1 cellular context compared by ENCODE assay signal in genomic region chr17:55295411-55296170, GRCh38.
TF ChIP-seq lines count a peak whose summit lies in the region.

No MANE protein-coding gene starts in this region.

TF ChIP-seq in HCT116, 20 proteins besides CTCF, POLR2A, EP300 and RAD21 (continued from another document):
- no peak for TF ChIP-seq ATF3 (IDR thresholded peaks at IDR 0.05)
